Comparison of ENCODE assay signal across 1 cellular context in the genomic region with DNA sequence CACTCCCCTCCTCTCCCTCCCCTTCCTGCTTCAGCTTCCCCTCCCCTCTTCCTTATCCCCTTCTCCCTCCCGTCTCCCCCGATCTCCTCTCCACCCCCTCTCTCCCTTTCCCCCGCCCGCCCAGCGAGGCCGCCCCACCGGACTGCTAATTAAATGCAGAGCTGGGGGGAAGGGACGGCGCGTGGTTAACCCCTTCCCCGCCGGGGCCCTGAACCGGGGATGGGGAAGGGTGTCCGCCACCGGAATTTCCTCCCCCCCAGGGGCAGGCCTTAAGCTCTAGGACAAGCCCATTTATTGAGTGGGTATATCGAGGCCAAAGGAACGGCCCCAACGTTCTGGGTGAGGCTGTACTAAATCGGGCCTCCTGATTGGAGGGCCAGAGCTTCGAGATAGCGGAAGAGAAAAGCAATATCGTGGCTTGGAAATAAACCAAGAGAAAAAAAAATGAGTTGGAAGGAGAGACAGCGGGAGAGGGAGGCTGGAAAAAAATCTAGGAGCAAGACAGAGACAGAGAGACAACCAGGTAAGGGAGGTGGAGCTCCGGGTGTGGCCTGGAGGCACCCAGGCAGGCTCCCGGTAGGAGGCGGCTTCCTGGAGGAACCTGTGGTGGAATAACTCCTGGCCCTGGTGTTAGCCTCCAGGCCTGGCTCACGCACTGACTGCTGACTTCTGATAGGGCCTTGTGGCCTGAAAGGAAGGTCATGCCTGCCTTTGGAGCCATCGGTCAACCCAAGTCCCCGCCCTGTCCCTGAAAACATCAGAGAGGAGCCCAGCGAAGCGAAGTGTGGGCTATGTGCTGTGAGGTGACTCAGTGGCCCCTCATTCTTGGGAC.
TF ChIP-seq lines count a peak whose summit lies in the region.

No MANE protein-coding gene starts in this region.

TF ChIP-seq in K562, 482 proteins besides CTCF, POLR2A, EP300 and RAD21 (continued from another document and continues in another):
- TF ChIP-seq ZNF277 (CRISPR knock-in tag; IDR thresholded peaks at IDR 0.05; ENCODE audit: borderline replicate concordance), result no peak
- TF ChIP-seq ZNF76 (CRISPR knock-in tag; IDR thresholded peaks at IDR 0.05; ENCODE audit: borderline replicate concordance), result no peak
- TF ChIP-seq XRCC4 (IDR thresholded peaks at IDR 0.05; ENCODE audit: extremely low read depth, insufficient read depth, insufficient read length), result no peak
- TF ChIP-seq SRF (CRISPR knock-in tag; IDR thresholded peaks at IDR 0.05), result no peak
- TF ChIP-seq, protein P1, sequence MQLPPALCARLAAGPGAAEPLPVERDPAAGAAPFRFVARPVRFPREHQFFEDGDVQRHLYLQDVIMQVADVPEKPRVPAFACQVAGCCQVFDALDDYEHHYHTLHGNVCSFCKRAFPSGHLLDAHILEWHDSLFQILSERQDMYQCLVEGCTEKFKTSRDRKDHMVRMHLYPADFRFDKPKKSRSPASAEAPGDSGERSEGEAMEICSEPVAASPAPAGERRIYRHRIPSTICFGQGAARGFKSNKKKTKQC (CRISPR knock-in tag; IDR thresholded peaks at IDR 0.05), result no peak
- no peak for TF ChIP-seq ZNF444 (CRISPR knock-in tag; IDR thresholded peaks at IDR 0.05)
- no peak for TF ChIP-seq ZNF445 (CRISPR knock-in tag; IDR thresholded peaks at IDR 0.05; ENCODE audit: low read depth)
- peak; percentile 41 to 91 for TF ChIP-seq HDAC1 (IDR thresholded peaks at IDR 0.05)
- 0 out of 2 replicates have a peak, but pooled peaks have one; percentile 26 for TF ChIP-seq GTF2E2 (tag; IDR thresholded peaks at IDR 0.05)
- TF ChIP-seq BRD4 (IDR thresholded peaks at IDR 0.05), result no peak
- TF ChIP-seq MEF2A (IDR thresholded peaks at IDR 0.05; ENCODE audit: control insufficient read depth, low read depth, low read length), result no peak
- TF ChIP-seq HDAC2 (IDR thresholded peaks at IDR 0.05), result peak; percentile 94
- no peak for TF ChIP-seq KLF6 (CRISPR knock-in tag; IDR thresholded peaks at IDR 0.05; ENCODE audit: borderline replicate concordance)
- TF ChIP-seq HNRNPK (IDR thresholded peaks at IDR 0.05; ENCODE audit: low read depth, low read length, poor library complexity, severe bottlenecking), result no peak
- peak; percentile 64 for TF ChIP-seq NFIC (IDR thresholded peaks at IDR 0.05)
- no peak for TF ChIP-seq TSC22D4 (tag; IDR thresholded peaks at IDR 0.05)
- TF ChIP-seq FOXK1 (CRISPR knock-in tag; IDR thresholded peaks at IDR 0.05; ENCODE audit: borderline replicate concordance), result no peak
- TF ChIP-seq SRSF9 (IDR thresholded peaks at IDR 0.05; ENCODE audit: borderline replicate concordance, low read depth, low read length), result no peak
- TF ChIP-seq, protein P2, sequence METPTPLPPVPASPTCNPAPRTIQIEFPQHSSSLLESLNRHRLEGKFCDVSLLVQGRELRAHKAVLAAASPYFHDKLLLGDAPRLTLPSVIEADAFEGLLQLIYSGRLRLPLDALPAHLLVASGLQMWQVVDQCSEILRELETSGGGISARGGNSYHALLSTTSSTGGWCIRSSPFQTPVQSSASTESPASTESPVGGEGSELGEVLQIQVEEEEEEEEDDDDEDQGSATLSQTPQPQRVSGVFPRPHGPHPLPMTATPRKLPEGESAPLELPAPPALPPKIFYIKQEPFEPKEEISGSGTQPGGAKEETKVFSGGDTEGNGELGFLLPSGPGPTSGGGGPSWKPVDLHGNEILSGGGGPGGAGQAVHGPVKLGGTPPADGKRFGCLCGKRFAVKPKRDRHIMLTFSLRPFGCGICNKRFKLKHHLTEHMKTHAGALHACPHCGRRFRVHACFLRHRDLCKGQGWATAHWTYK (CRISPR knock-in tag; IDR thresholded peaks at IDR 0.05), result no peak
- TF ChIP-seq CHD4 (IDR thresholded peaks at IDR 0.05; ENCODE audit: insufficient read depth, insufficient replicate concordance, low read depth, low read length, poor library complexity, severe bottlenecking), result peak; percentile 58
- no peak for TF ChIP-seq MECOM (CRISPR knock-in tag; IDR thresholded peaks at IDR 0.05)
- TF ChIP-seq ASH1L (IDR thresholded peaks at IDR 0.05; ENCODE audit: borderline replicate concordance, low read depth, partially characterized antibody), result no peak
- peak; percentile 48; the same call in 1 of the 2 replicates for TF ChIP-seq EGR1 (conservative IDR thresholded peaks at IDR 0.05)
- TF ChIP-seq ZBTB34 (CRISPR knock-in tag; IDR thresholded peaks at IDR 0.05), result no peak
- TF ChIP-seq NONO (IDR thresholded peaks at IDR 0.05; ENCODE audit: low read depth in 2 of 2, low read length in 1 of 2), result no peak
- peak; percentile 68 for TF ChIP-seq ZEB2 (IDR thresholded peaks at IDR 0.05)
- 0 out of 2 replicates have a peak, but pooled peaks have one; percentile 12 for TF ChIP-seq TOE1 (IDR thresholded peaks at IDR 0.05; ENCODE audit: borderline replicate concordance)
- TF ChIP-seq TOE1 (CRISPR knock-in tag; IDR thresholded peaks at IDR 0.05; ENCODE audit: borderline replicate concordance, low read depth), result no peak
- no peak for TF ChIP-seq FOXP4 (CRISPR knock-in tag; IDR thresholded peaks at IDR 0.05; ENCODE audit: borderline replicate concordance)
- TF ChIP-seq, protein P3, sequence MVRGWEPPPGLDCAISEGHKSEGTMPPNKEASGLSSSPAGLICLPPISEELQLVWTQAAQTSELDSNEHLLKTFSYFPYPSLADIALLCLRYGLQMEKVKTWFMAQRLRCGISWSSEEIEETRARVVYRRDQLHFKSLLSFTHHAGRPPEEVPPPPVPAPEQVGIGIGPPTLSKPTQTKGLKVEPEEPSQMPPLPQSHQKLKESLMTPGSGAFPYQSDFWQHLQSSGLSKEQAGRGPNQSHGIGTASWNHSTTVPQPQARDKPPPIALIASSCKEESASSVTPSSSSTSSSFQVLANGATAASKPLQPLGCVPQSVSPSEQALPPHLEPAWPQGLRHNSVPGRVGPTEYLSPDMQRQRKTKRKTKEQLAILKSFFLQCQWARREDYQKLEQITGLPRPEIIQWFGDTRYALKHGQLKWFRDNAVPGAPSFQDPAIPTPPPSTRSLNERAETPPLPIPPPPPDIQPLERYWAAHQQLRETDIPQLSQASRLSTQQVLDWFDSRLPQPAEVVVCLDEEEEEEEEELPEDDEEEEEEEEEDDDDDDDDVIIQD (CRISPR knock-in tag; IDR thresholded peaks at IDR 0.05), result no peak
- TF ChIP-seq MBD1 (CRISPR knock-in tag; IDR thresholded peaks at IDR 0.05), result no peak
- TF ChIP-seq CBFA2T3 (IDR thresholded peaks at IDR 0.05), result peak; percentile 61
- TF ChIP-seq ZZZ3 (IDR thresholded peaks at IDR 0.05), result no peak
- no peak for TF ChIP-seq ZNF133 (CRISPR knock-in tag; IDR thresholded peaks at IDR 0.05)
- TF ChIP-seq GTF2F1 (IDR thresholded peaks at IDR 0.05; ENCODE audit: low read depth, low read length), result no peak
- no peak for TF ChIP-seq BCL6 (CRISPR knock-in tag; IDR thresholded peaks at IDR 0.05)
- TF ChIP-seq ZFP36 (IDR thresholded peaks at IDR 0.05; ENCODE audit: low read depth, low read length, partially characterized antibody), result peak; percentile 100
- TF ChIP-seq POLR2AphosphoS5 (IDR thresholded peaks at IDR 0.05; ENCODE audit: control insufficient read depth, insufficient read depth, low read depth, low read length), result no peak
- no peak; the same call in 1 of the 2 replicates for TF ChIP-seq GATAD2A (IDR thresholded peaks at IDR 0.05)
- TF ChIP-seq, protein P4, sequence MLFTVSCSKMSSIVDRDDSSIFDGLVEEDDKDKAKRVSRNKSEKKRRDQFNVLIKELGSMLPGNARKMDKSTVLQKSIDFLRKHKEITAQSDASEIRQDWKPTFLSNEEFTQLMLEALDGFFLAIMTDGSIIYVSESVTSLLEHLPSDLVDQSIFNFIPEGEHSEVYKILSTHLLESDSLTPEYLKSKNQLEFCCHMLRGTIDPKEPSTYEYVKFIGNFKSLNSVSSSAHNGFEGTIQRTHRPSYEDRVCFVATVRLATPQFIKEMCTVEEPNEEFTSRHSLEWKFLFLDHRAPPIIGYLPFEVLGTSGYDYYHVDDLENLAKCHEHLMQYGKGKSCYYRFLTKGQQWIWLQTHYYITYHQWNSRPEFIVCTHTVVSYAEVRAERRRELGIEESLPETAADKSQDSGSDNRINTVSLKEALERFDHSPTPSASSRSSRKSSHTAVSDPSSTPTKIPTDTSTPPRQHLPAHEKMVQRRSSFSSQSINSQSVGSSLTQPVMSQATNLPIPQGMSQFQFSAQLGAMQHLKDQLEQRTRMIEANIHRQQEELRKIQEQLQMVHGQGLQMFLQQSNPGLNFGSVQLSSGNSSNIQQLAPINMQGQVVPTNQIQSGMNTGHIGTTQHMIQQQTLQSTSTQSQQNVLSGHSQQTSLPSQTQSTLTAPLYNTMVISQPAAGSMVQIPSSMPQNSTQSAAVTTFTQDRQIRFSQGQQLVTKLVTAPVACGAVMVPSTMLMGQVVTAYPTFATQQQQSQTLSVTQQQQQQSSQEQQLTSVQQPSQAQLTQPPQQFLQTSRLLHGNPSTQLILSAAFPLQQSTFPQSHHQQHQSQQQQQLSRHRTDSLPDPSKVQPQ (CRISPR knock-in tag; IDR thresholded peaks at IDR 0.05; ENCODE audit: borderline replicate concordance), result no peak
- TF ChIP-seq, protein P5, sequence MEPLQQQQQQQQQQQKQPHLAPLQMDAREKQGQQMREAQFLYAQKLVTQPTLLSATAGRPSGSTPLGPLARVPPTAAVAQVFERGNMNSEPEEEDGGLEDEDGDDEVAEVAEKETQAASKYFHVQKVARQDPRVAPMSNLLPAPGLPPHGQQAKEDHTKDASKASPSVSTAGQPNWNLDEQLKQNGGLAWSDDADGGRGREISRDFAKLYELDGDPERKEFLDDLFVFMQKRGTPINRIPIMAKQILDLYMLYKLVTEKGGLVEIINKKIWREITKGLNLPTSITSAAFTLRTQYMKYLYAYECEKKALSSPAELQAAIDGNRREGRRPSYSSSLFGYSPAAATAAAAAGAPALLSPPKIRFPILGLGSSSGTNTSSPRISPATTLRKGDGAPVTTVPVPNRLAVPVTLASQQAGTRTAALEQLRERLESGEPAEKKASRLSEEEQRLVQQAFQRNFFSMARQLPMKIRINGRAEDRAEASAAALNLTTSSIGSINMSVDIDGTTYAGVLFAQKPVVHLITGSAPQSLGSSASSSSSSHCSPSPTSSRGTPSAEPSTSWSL (CRISPR knock-in tag; IDR thresholded peaks at IDR 0.05; ENCODE audit: borderline replicate concordance), result no peak
- TF ChIP-seq SMC3 (conservative IDR thresholded peaks at IDR 0.05; ENCODE audit: insufficient read depth, low read depth, low read length), result no peak
- no peak for TF ChIP-seq DIDO1 (tag; IDR thresholded peaks at IDR 0.05; ENCODE audit: low read depth)
- TF ChIP-seq ZNF146 (CRISPR knock-in tag; IDR thresholded peaks at IDR 0.05; ENCODE audit: unreplicated experiment), result no peak
- TF ChIP-seq ATF4 (CRISPR knock-in tag; IDR thresholded peaks at IDR 0.05), result no peak
- no peak for TF ChIP-seq ZNF695 (CRISPR knock-in tag; IDR thresholded peaks at IDR 0.05)
- TF ChIP-seq GATAD2B (IDR thresholded peaks at IDR 0.05; ENCODE audit: borderline replicate concordance), result peak; percentile 45; the same call in 1 of the 2 replicates
- TF ChIP-seq, protein P6, sequence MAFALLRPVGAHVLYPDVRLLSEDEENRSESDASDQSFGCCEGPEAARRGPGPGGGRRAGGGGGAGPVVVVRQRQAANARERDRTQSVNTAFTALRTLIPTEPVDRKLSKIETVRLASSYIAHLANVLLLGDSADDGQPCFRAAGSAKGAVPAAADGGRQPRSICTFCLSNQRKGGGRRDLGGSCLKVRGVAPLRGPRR (CRISPR knock-in tag; IDR thresholded peaks at IDR 0.05), result no peak
- TF ChIP-seq PTRF (tag; IDR thresholded peaks at IDR 0.05), result no peak
